In the genomic region with DNA sequence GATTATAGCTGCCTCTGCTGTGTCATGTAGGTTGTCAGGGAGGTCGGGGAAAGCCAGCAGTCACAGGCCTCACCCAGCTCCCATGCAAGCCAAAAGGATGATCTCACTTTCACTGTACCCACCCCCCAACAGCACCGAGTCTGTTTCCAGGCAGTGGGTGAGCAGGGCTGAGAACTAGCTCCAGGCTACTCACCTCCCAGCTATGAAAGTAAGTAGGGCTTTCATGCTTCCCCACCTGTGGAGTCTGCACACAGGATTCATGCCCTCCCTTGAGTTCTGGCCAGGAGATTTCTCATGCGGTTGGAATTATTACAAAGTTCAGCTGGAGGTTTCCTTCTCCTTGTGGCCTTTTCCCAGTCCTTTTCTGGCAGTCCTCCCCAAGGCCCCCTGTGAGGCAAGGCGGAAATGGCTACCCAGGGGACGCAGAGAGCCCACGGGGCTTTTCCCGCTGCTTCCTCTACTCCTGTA, we compare ENCODE assay signal across 1 cellular context.
TF ChIP-seq lines count a peak whose summit lies in the region.

No MANE protein-coding gene starts in this region.

TF ChIP-seq in GM23338, 12 proteins besides CTCF, POLR2A, EP300 and RAD21 (continued from another document):
- TF ChIP-seq REST (IDR thresholded peaks at IDR 0.05; ENCODE audit: unreplicated experiment) (no peak), ZNF462 (CRISPR knock-in tag; IDR thresholded peaks at IDR 0.05) (no peak), ZNF331 (CRISPR knock-in tag; IDR thresholded peaks at IDR 0.05; ENCODE audit: low read depth) (no peak), ZNF114 (CRISPR knock-in tag; IDR thresholded peaks at IDR 0.05) (no peak), JUNB (IDR thresholded peaks at IDR 0.05; ENCODE audit: unreplicated experiment) (no peak), STAT1 (IDR thresholded peaks at IDR 0.05; ENCODE audit: unreplicated experiment) (no peak)
